ENCODE assay signal across 27 cellular contexts in genomic region chr2:658426-658825, GRCh38.
"Had no signal": no experiment of that assay in that cellular context is flagged by ENCODE, and none has a peak within 500 bp of the region (broad histone marks: within the 10 kb centered on the region; RNA-seq: fewer than 3 reads in every experiment).

No MANE protein-coding gene starts in this region.

- H3K4me3 ChIP-seq: ascending aorta, coronary artery, dorsolateral prefrontal cortex, esophagus muscularis mucosa, gastrocnemius medialis, heart left ventricle had no signal

- DNase-seq: activated CD4-positive, alpha-beta memory T cell treated with anti-CD3 and anti-CD28 coated beads for 36 hours; activated CD4-positive, alpha-beta T cell treated with anti-CD3 and anti-CD28 coated beads for 36 hours; activated CD4-positive, alpha-beta T cell treated with anti-CD3 and anti-CD28 coated beads, Interleukin-2, amount 10 ng/mL, durations not matched to agents 24 days and 14 days; activated CD4-positive, CD25-positive, alpha-beta regulatory T cell; activated CD4-positive, CD25-positive, alpha-beta regulatory T cell treated with anti-CD3 and anti-CD28 coated beads, Interleukin-2, amount 50 U/mL, for 72 hours; activated CD8-positive, alpha-beta T cell treated with anti-CD3 and anti-CD28 coated beads, Interleukin-2, amount 10 ng/mL, durations not matched to agents 7 days and 5 days; activated gamma-delta T cell; activated naive CD4-positive, alpha-beta T cell; activated naive CD4-positive, alpha-beta T cell treated with anti-CD3 and anti-CD28 coated beads, Interleukin-2, amount 10 ng/mL, durations not matched to agents 7 days and 5 days; activated naive CD8-positive, alpha-beta T cell treated with anti-CD3 and anti-CD28 coated beads, Interleukin-2, amount 10 ng/mL, durations not matched to agents 7 days and 5 days; activated T-cell treated with anti-CD3 and anti-CD28 coated beads, Interleukin-2, amount 50 U/mL, for 4 hours; effector memory CD4-positive, alpha-beta T cell; erythroblast; foreskin keratinocyte; gastrocnemius medialis; glutamatergic neuron; heart left ventricle; T-helper 2 cell had no signal

- H3K4me1 ChIP-seq: ascending aorta, foreskin keratinocyte, gastrocnemius medialis had no signal

- H3K27ac ChIP-seq: ascending aorta, coronary artery, dorsolateral prefrontal cortex, esophagus muscularis mucosa, foreskin keratinocyte, gastrocnemius medialis, heart left ventricle had no signal

- H3K27me3 ChIP-seq: ascending aorta had no signal

- H3K27me3 Mint-ChIP-seq: activated CD4-positive, alpha-beta T cell treated with anti-CD3 and anti-CD28 coated beads for 36 hours; activated T-helper 17 cell treated with anti-CD3 and anti-CD28 coated beads, Interleukin-2, amount 50 U/mL, for 72 hours had no signal

- H3K4me3 Mint-ChIP-seq: activated CD4-positive, alpha-beta memory T cell treated with anti-CD3 and anti-CD28 coated beads for 36 hours; activated CD4-positive, alpha-beta T cell treated with anti-CD3 and anti-CD28 coated beads for 36 hours; activated CD4-positive, alpha-beta T cell treated with anti-CD3 and anti-CD28 coated beads, Interleukin-2, amount 10 ng/mL, durations not matched to agents 24 days and 14 days; activated CD8-positive, alpha-beta T cell treated with anti-CD3 and anti-CD28 coated beads, Interleukin-2, amount 10 ng/mL, durations not matched to agents 7 days and 5 days; activated naive CD4-positive, alpha-beta T cell treated with anti-CD3 and anti-CD28 coated beads, Interleukin-2, amount 10 ng/mL, durations not matched to agents 7 days and 5 days; activated naive CD8-positive, alpha-beta T cell treated with anti-CD3 and anti-CD28 coated beads, Interleukin-2, amount 10 ng/mL, durations not matched to agents 7 days and 5 days; activated T-cell treated with anti-CD3 and anti-CD28 coated beads, Interleukin-2, amount 50 U/mL, for 4 hours; activated T-helper 17 cell treated with anti-CD3 and anti-CD28 coated beads, Interleukin-2, amount 50 U/mL, for 72 hours; brain; central memory CD8-positive, alpha-beta T cell; dendritic cell treated with granulocyte-macrophage colony-stimulating factor and Interleukin-4, amounts not matched to agents 40 ng/mL and 50 ng/mL, for 4 days had no signal

- H3K9me3 Mint-ChIP-seq: activated CD4-positive, alpha-beta memory T cell treated with anti-CD3 and anti-CD28 coated beads for 36 hours; activated CD4-positive, alpha-beta T cell treated with anti-CD3 and anti-CD28 coated beads, Interleukin-2, amount 10 ng/mL, durations not matched to agents 24 days and 14 days; activated naive CD4-positive, alpha-beta T cell treated with anti-CD3 and anti-CD28 coated beads, Interleukin-2, amount 10 ng/mL, durations not matched to agents 7 days and 5 days; activated naive CD4-positive, alpha-beta T cell treated with anti-CD3 and anti-CD28 coated beads, Interleukin-2, amount 50 U/mL, for 72 hours; activated naive CD8-positive, alpha-beta T cell treated with anti-CD3 and anti-CD28 coated beads, Interleukin-2, amount 10 ng/mL, durations not matched to agents 7 days and 5 days; activated T-cell treated with anti-CD3 and anti-CD28 coated beads, Interleukin-2, amount 50 U/mL, for 4 hours; activated T-helper 17 cell treated with anti-CD3 and anti-CD28 coated beads, Interleukin-2, amount 50 U/mL, for 72 hours; central memory CD8-positive, alpha-beta T cell; dendritic cell treated with granulocyte-macrophage colony-stimulating factor and Interleukin-4, amounts not matched to agents 40 ng/mL and 50 ng/mL, for 4 days had no signal

- H3K27ac Mint-ChIP-seq: activated CD4-positive, alpha-beta memory T cell treated with anti-CD3 and anti-CD28 coated beads for 36 hours; activated CD4-positive, alpha-beta T cell treated with anti-CD3 and anti-CD28 coated beads for 36 hours; activated CD4-positive, alpha-beta T cell treated with anti-CD3 and anti-CD28 coated beads, Interleukin-2, amount 10 ng/mL, durations not matched to agents 24 days and 14 days; activated CD8-positive, alpha-beta T cell treated with anti-CD3 and anti-CD28 coated beads, Interleukin-2, amount 10 ng/mL, durations not matched to agents 7 days and 5 days; activated naive CD4-positive, alpha-beta T cell treated with anti-CD3 and anti-CD28 coated beads, Interleukin-2, amount 10 ng/mL, durations not matched to agents 7 days and 5 days; activated naive CD8-positive, alpha-beta T cell treated with anti-CD3 and anti-CD28 coated beads, Interleukin-2, amount 10 ng/mL, durations not matched to agents 7 days and 5 days; brain; dendritic cell treated with granulocyte-macrophage colony-stimulating factor and Interleukin-4, amounts not matched to agents 40 ng/mL and 50 ng/mL, for 4 days had no signal

- H3K9me3 ChIP-seq: ascending aorta, esophagus muscularis mucosa, gastrocnemius medialis, heart left ventricle had no signal
